Comparison of ENCODE assay signal across 29 cellular contexts in the genomic region with DNA sequence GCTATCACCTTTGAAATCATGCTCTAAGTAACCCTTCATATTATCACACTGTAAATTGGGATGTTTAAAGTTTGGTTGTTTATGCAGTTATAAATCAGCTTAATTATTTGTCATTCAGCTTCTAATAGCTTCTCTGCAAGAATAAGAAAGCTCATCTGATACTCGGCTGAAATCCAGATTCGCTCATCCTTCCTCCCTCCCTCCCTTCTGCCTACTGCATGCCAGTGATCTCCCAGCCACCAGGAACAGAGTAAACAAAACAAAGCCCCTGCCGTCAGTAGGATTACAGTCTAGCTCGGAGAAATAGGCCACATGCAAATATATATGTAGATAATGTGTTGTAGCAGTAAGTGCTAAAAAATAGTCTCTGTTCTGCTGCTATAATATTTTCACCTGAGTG.
"Had no signal": no experiment of that assay in that cellular context is flagged by ENCODE, and none has a peak within 500 bp of the region (broad histone marks: within the 10 kb centered on the region; RNA-seq: fewer than 3 reads in every experiment).

No MANE protein-coding gene starts in this region.

- ATAC-seq: effector memory CD8-positive, alpha-beta T cell; gastrocnemius medialis; left colon; mucosa of descending colon; natural killer cell treated with Interleukin-12 subunit alpha and Interleukin-12 subunit beta and Interleukin-15 and Interleukin-18, amount 100 ng/mL, for 72 hours; pancreas; sciatic nerve; stimulated activated naive CD8-positive, alpha-beta T cell treated with anti-CD3 and anti-CD28 coated beads, Interleukin-15, amount 100 ng/mL, for 72 hours; upper lobe of right lung had no signal

- H3K36me3 ChIP-seq: gastrocnemius medialis, neutrophil, pancreas, suprapubic skin, transverse colon, upper lobe of right lung, uterus had no signal

- H3K27ac ChIP-seq: coronary artery, gastrocnemius medialis, neutrophil, pancreas, suprapubic skin, transverse colon, upper lobe of right lung, uterus had no signal

- H3K27me3 ChIP-seq: gastrocnemius medialis, neutrophil, pancreas, suprapubic skin, transverse colon, upper lobe of right lung, uterus had no signal

- H3K9me3 ChIP-seq: gastrocnemius medialis, mucosa of descending colon, neutrophil, pancreas, suprapubic skin, transverse colon, upper lobe of right lung, uterus had no signal

- H3K4me3 ChIP-seq: coronary artery, gastrocnemius medialis, lung, mucosa of descending colon, pancreas, smooth muscle cell, suprapubic skin, transverse colon, upper lobe of right lung, uterus had no signal

- DNase-seq: dermis blood vessel endothelial cell; effector memory CD8-positive, alpha-beta T cell; erythroblast; gastrocnemius medialis; head of caudate nucleus; immature natural killer cell; islet precursor cell; kidney glomerular epithelial cell; left colon; mucosa of descending colon; naive B cell; pancreas; retina; stimulated activated CD4-positive, alpha-beta T cell treated with anti-CD3 and anti-CD28 coated beads, Interleukin-12 subunit alpha, Interleukin-12 subunit beta, amount 100 ng/mL, for 4 hours; stimulated activated CD4-positive, alpha-beta T cell treated with anti-CD3 and anti-CD28 coated beads, Interleukin-1b, Interleukin-23, amount 100 ng/mL, for 48 hours; stimulated activated CD4-positive, alpha-beta T cell treated with anti-CD3 and anti-CD28 coated beads, Interleukin-4, amount 100 ng/mL, for 1 hour; stimulated activated CD8-positive, alpha-beta memory T cell treated with anti-CD3 and anti-CD28 coated beads, Interleukin-4, amount 100 ng/mL, for 48 hours; stimulated activated naive CD4-positive, alpha-beta T cell; stimulated activated naive CD8-positive, alpha-beta T cell treated with anti-CD3 and anti-CD28 coated beads, Interleukin-15, amount 100 ng/mL, for 72 hours; transverse colon; upper lobe of right lung; uterus had no signal

- H3K4me1 ChIP-seq: gastrocnemius medialis, pancreas, suprapubic skin, transverse colon, upper lobe of right lung, uterus had no signal
